10 cellular contexts compared by ENCODE assay signal in genomic region chr3:64267774-64268604, GRCh38. TPM values are rescaled to one million over a fixed set of nuclear protein-coding genes. Genes with fewer than 3 reads are reported as not detected.
DNase-seq lines count a peak whose midpoint lies in the region; ATAC-seq and TF ChIP-seq lines count a peak whose summit lies in the region.
"Had no signal": no experiment of that assay in that cellular context is flagged by ENCODE, and none has a peak within 500 bp of the region (broad histone marks: within the 10 kb centered on the region; RNA-seq: fewer than 3 reads in every experiment).

No MANE protein-coding gene starts in this region.

- DNase-seq in NCI-H748 (lab: John Stamatoyannopoulos, UW; ENCODE audit: unreplicated experiment) = peak; percentile 21
- no peak for DNase-seq in NCI-H748 treated with DMSO at 0.1 percent for 48 hours (lab: John Stamatoyannopoulos, UW)
- peak; percentile 82 for DNase-seq in fibroblast of villous mesenchyme (ENCODE audit: low read depth)
- DNase-seq in vagina (ENCODE audit: extremely low spot score in 2 of 2) = peak in 1 of 2 donors; percentile 93
- no peak for DNase-seq in NCI-H774 (lab: John Stamatoyannopoulos, UW)
- no peak for DNase-seq in DMS114 treated with DMSO at 0.1 percent for 48 hours (lab: John Stamatoyannopoulos, UW; ENCODE audit: unreplicated experiment)
- DNase-seq in natural killer cell = no peak
- DNase-seq: KG1 had no signal

- intact Hi-C loops in vagina (cut with DNase I) = loop anchor here (5.0 kb wide), 1 partner anchor 41 kb away; the partner anchor contains the start of gene PRICKLE2
- intact Hi-C loops in natural killer cell (cut with micrococcal nuclease) = no loop called here

- peaks cover 8 to 11% of the 10 kb centered on the region in 2 donors for H3K9me3 Mint-ChIP-seq in natural killer cell

- peaks cover 9% of the 10 kb centered on the region for H3K36me3 Mint-ChIP-seq in natural killer cell

- ATAC-seq in natural killer cell = no peak

- H3K4me1 Mint-ChIP-seq in natural killer cell = no peaks in the 10 kb centered on the region

- H3K4me3 ChIP-seq in fibroblast of villous mesenchyme (ENCODE audit: low read depth, low read length) = peak overlapping the region; percentile 79
- H3K4me3 ChIP-seq in mucosa of stomach (ENCODE audit: low read length) = no peak overlapping the region
- H3K4me3 ChIP-seq in vagina = peak overlapping the region; percentile 52 to 88
- H3K4me3 ChIP-seq: BLaER1 had no signal

- no peak overlapping the region for H3K4me3 Mint-ChIP-seq in natural killer cell

- H3K9me3 ChIP-seq in mucosa of stomach (ENCODE audit: control insufficient read depth, low read length) (no peaks in the 10 kb centered on the region), vagina (no peaks in the 10 kb centered on the region)

- H3K36me3 ChIP-seq in mucosa of stomach (ENCODE audit: control insufficient read depth, insufficient read depth, low read length) = no peaks in the 10 kb centered on the region
- H3K36me3 ChIP-seq in vagina = no peaks in the 10 kb centered on the region
- H3K36me3 ChIP-seq: BLaER1 had no signal

- TF ChIP-seq CTCF in fibroblast of villous mesenchyme (IDR thresholded peaks at IDR 0.05; ENCODE audit: insufficient read depth, low read depth, low read length) (no peak), vagina (IDR thresholded peaks at IDR 0.05) (no peak), natural killer cell (IDR thresholded peaks at IDR 0.05) (no peak)

- peak overlapping the region; percentile 65 for H3K9ac ChIP-seq in mucosa of stomach (ENCODE audit: low read length)
- H3K9ac ChIP-seq: BLaER1 had no signal

- peaks cover 3 to 22% of the 10 kb centered on the region in 2 donors for H3K27me3 Mint-ChIP-seq in natural killer cell (ENCODE audit: low read depth in 2 of 2)

- H3K27ac ChIP-seq in vagina = peak overlapping the region; percentile 74
- H3K27ac ChIP-seq: BLaER1 had no signal

- H3K27me3 ChIP-seq in mucosa of stomach (ENCODE audit: control insufficient read depth, insufficient read depth, low read length) = peaks cover 5% of the 10 kb centered on the region
- H3K27me3 ChIP-seq in vagina = no peaks in the 10 kb centered on the region
- H3K27me3 ChIP-seq: BLaER1 had no signal

- H3K4me1 ChIP-seq in mucosa of stomach (ENCODE audit: control insufficient read depth, insufficient read depth, low read length) (no peaks in the 10 kb centered on the region), vagina (peaks cover 35% of the 10 kb centered on the region)

- no peak overlapping the region for H3K27ac Mint-ChIP-seq in natural killer cell

- peak in 1 of 2 donors; percentile 73 for TF ChIP-seq POLR2A in vagina (IDR thresholded peaks at IDR 0.05)

RNA-seq across cellular contexts. Expression of gene PRICKLE2, which starts 42.7 kb away (rescaled TPM):
- total RNA-seq in fibroblast of villous mesenchyme (36.3 and 42.2 TPM in 2 replicates), vagina (39.3 TPM), natural killer cell (1 to 10 TPM in 2 of 3 donors, under 1 TPM in 1; 0.07 to 3.3 (median 1.8) TPM)

Comparison
In these comparisons a context has a peak if more than half of its experiments do, and no peak if none do; other contexts are left out.
1. DNase-seq: peak in NCI-H748 (single experiment) and fibroblast of villous mesenchyme (single experiment); none in NCI-H748 treated with DMSO at 0.1 percent for 48 hours (single experiment), NCI-H774 (single experiment), DMS114 treated with DMSO at 0.1 percent for 48 hours (single experiment) and natural killer cell (single experiment).